15 cellular contexts compared by ENCODE assay signal in genomic region chr6:44667226-44667625, GRCh38.
A peak's percentile ranks its signal among the peaks of the same experiment; 100 is the strongest.
DNase-seq lines count a peak whose midpoint lies in the region; ATAC-seq, FAIRE-seq and TF ChIP-seq lines count a peak whose summit lies in the region.
"Had no signal": no experiment of that assay in that cellular context is flagged by ENCODE, and none has a peak within 500 bp of the region (broad histone marks: within the 10 kb centered on the region; RNA-seq: fewer than 3 reads in every experiment).

No MANE protein-coding gene starts in this region.

- 13% methylated on average over 3 of the region's 3 CpGs for WGBS in SK-N-SH (ENCODE audit: low lambda C conversion rate)
- WGBS in adrenal gland, 4 donors: 62 to 85% (median 73%) methylated on average over 3 of the region's 3 CpGs
- 62 to 82% (median 76%) methylated on average over 3 of the region's 3 CpGs for WGBS in small intestine, 3 donors

- H3K4me1 Mint-ChIP-seq in activated T-helper 1 cell treated with anti-CD3 and anti-CD28 coated beads, Interleukin-12 subunit alpha, Interleukin-12 subunit beta, Interleukin-2, Interleukin-4 antibody, amounts not matched to agents 30 ng/mL and 10 ng/mL and 1 ng/mL, durations not matched to agents 14 hours and 24 hours and 36 hours (ENCODE audit: low read depth): no peaks in the 10 kb centered on the region

- H2AFZ ChIP-seq in SK-N-SH (ENCODE audit: low read depth): no peak overlapping the region

- POLR2A ChIA-PET in SK-N-SH (lab: Yijun Ruan, JAX): no interaction called here

- peaks cover 2% of the 10 kb centered on the region for H3K27me3 Mint-ChIP-seq in activated T-helper 1 cell treated with anti-CD3 and anti-CD28 coated beads, Interleukin-12 subunit alpha, Interleukin-12 subunit beta, Interleukin-2, Interleukin-4 antibody, amounts not matched to agents 30 ng/mL and 10 ng/mL and 1 ng/mL, durations not matched to agents 14 hours and 24 hours and 36 hours (ENCODE audit: insufficient read depth)

- peak overlapping the region; percentile 33; the same call in 1 of the 2 replicates for H3K9ac ChIP-seq in SK-N-SH

- H3K4me3 Mint-ChIP-seq in activated T-helper 1 cell treated with anti-CD3 and anti-CD28 coated beads, Interleukin-12 subunit alpha, Interleukin-12 subunit beta, Interleukin-2, Interleukin-4 antibody, amounts not matched to agents 30 ng/mL and 10 ng/mL and 1 ng/mL, durations not matched to agents 14 hours and 24 hours and 36 hours: no peak overlapping the region

- H3K27ac ChIP-seq in SK-N-SH (ENCODE audit: low read depth in 2 of 2, low read length in 1 of 2): peak overlapping the region; percentile 78 to 86; a peak in 3 of 4 replicates
- no peak overlapping the region for H3K27ac ChIP-seq in adrenal gland
- no peak overlapping the region for H3K27ac ChIP-seq in small intestine (ENCODE audit: low read depth in 1 of 2, low read length in 1 of 2)
- H3K27ac ChIP-seq: neutrophil had no signal

- peak; percentile 64 to 98 for TF ChIP-seq EP300 in SK-N-SH (IDR thresholded peaks at IDR 0.05; ENCODE audit: borderline replicate concordance in 1 of 2, low read depth in 1 of 2, low read length in 1 of 2)

- peaks cover 11% of the 10 kb centered on the region for H3F3A ChIP-seq in SK-N-SH (replicated peaks; ENCODE audit: insufficient read depth)

- no peaks in the 10 kb centered on the region for H4K20me1 ChIP-seq in SK-N-SH (ENCODE audit: insufficient read depth)

- H3K9me3 Mint-ChIP-seq in activated T-helper 1 cell treated with anti-CD3 and anti-CD28 coated beads, Interleukin-12 subunit alpha, Interleukin-12 subunit beta, Interleukin-2, Interleukin-4 antibody, amounts not matched to agents 30 ng/mL and 10 ng/mL and 1 ng/mL, durations not matched to agents 14 hours and 24 hours and 36 hours: no peaks in the 10 kb centered on the region

- H3K79me2 ChIP-seq in SK-N-SH (ENCODE audit: insufficient read depth): no peaks in the 10 kb centered on the region

- H3K4me2 ChIP-seq in SK-N-SH: peak overlapping the region; percentile 60

- H3K27me3 ChIP-seq in SK-N-SH (ENCODE audit: insufficient read depth) (no peaks in the 10 kb centered on the region), adrenal gland (no peaks in the 10 kb centered on the region), small intestine (ENCODE audit: control insufficient read depth in 2 of 2, insufficient read depth in 2 of 2, low read length in 2 of 2) (no peaks in the 10 kb centered on the region)
- H3K27me3 ChIP-seq: neutrophil had no signal

- H3K36me3 Mint-ChIP-seq in activated T-helper 1 cell treated with anti-CD3 and anti-CD28 coated beads, Interleukin-12 subunit alpha, Interleukin-12 subunit beta, Interleukin-2, Interleukin-4 antibody, amounts not matched to agents 30 ng/mL and 10 ng/mL and 1 ng/mL, durations not matched to agents 14 hours and 24 hours and 36 hours (ENCODE audit: low read depth): no peaks in the 10 kb centered on the region

- no peak for TF ChIP-seq RAD21 in SK-N-SH (IDR thresholded peaks at IDR 0.05; ENCODE audit: low read length)

- H3K9me2 ChIP-seq in SK-N-SH: no peaks in the 10 kb centered on the region

- intact Hi-C loops in sciatic nerve (cut with DNase I): no loop called here
- intact Hi-C loops in adrenal gland (cut with DNase I): no loop called here
- intact Hi-C loops in activated T-helper 1 cell treated with anti-CD3 and anti-CD28 coated beads, Interleukin-12 subunit alpha, Interleukin-12 subunit beta, Interleukin-2, Interleukin-4 antibody, amounts not matched to agents 30 ng/mL and 10 ng/mL and 1 ng/mL, durations not matched to agents 14 hours and 24 hours and 36 hours (cut with micrococcal nuclease): no loop called here

- CTCF ChIA-PET in SK-N-SH (lab: Yijun Ruan, JAX): interaction anchor here (6.4 kb wide), 1 partner anchor 13 kb away, joined by 39 read pairs; no protein-coding TSS in a partner anchor

- no peak for TF ChIP-seq POLR2A in adrenal gland (IDR thresholded peaks at IDR 0.05)

- no peak overlapping the region for H3K27ac Mint-ChIP-seq in activated T-helper 1 cell treated with anti-CD3 and anti-CD28 coated beads, Interleukin-12 subunit alpha, Interleukin-12 subunit beta, Interleukin-2, Interleukin-4 antibody, amounts not matched to agents 30 ng/mL and 10 ng/mL and 1 ng/mL, durations not matched to agents 14 hours and 24 hours and 36 hours

- H3K9me3 ChIP-seq in SK-N-SH (no peaks in the 10 kb centered on the region), adrenal gland (replicated peaks in 1 of 3) (no peaks in the 10 kb centered on the region), small intestine (ENCODE audit: control insufficient read depth, low read depth) (no peaks in the 10 kb centered on the region)
- H3K9me3 ChIP-seq: heart right ventricle, neutrophil had no signal

- peaks cover 40 to 57% of the 10 kb centered on the region in 2 experiments for H3K4me1 ChIP-seq in SK-N-SH (ENCODE audit: control insufficient read depth in 1 of 2, insufficient read depth in 2 of 2, low read depth in 1 of 2, low read length in 1 of 2)
- no peaks in the 10 kb centered on the region for H3K4me1 ChIP-seq in adrenal gland (replicated peaks in 1 of 2)
- no peaks in the 10 kb centered on the region for H3K4me1 ChIP-seq in small intestine (ENCODE audit: control insufficient read depth in 2 of 2, insufficient read depth in 1 of 2, low read depth in 1 of 2, low read length in 1 of 2)

- DNase-seq in GM04504 (ENCODE audit: low read depth) (peak; percentile 91), SK-N-SH (no peak), fibroblast of villous mesenchyme (ENCODE audit: low read depth) (peak; percentile 83), sciatic nerve (ENCODE audit: low spot score) (peak; percentile 45), adrenal gland (no peak), SHP77 (lab: John Stamatoyannopoulos, UW) (no peak), small intestine (no peak)
- no peak for DNase-seq in activated T-helper 1 cell treated with anti-CD3 and anti-CD28 coated beads, Interleukin-12 subunit alpha, Interleukin-12 subunit beta, Interleukin-2, Interleukin-4 antibody, amounts not matched to agents 30 ng/mL and 10 ng/mL and 1 ng/mL, durations not matched to agents 14 hours and 24 hours and 36 hours (ENCODE audit: low spot score)
- DNase-seq: amygdala; DND-41; heart right ventricle; MV-4-11; NK-92 treated with Interleukin-12 subunit alpha and Interleukin-12 subunit beta, amount 100 ng/mL, for 24 hours had no signal

- ATAC-seq in sciatic nerve: peak; percentile 73

- no peak for FAIRE-seq in small intestine (lab: Jason Lieb, UNC)
- FAIRE-seq: GM19239 had no signal

- H3K36me3 ChIP-seq in SK-N-SH (replicated peaks in 1 of 2; ENCODE audit: control insufficient read depth in 1 of 2, insufficient read depth in 2 of 2, low read length in 1 of 2) (no peaks in the 10 kb centered on the region), adrenal gland (replicated peaks in 1 of 2) (no peaks in the 10 kb centered on the region), small intestine (ENCODE audit: control insufficient read depth in 2 of 2, insufficient read depth in 2 of 2, low read length in 2 of 2) (no peaks in the 10 kb centered on the region)
- H3K36me3 ChIP-seq: heart right ventricle, neutrophil had no signal

- TF ChIP-seq CTCF in SK-N-SH (IDR thresholded peaks at IDR 0.05) (no peak), fibroblast of villous mesenchyme (IDR thresholded peaks at IDR 0.05; ENCODE audit: insufficient read depth, low read depth, low read length) (no peak), adrenal gland (IDR thresholded peaks at IDR 0.05) (no peak)

- H3K4me3 ChIP-seq in SK-N-SH (ENCODE audit: low read depth in 2 of 2, low read length in 1 of 2) (no peak overlapping the region), fibroblast of villous mesenchyme (ENCODE audit: low read depth, low read length) (no peak overlapping the region), adrenal gland (no peak overlapping the region), small intestine (ENCODE audit: low read depth in 1 of 2, low read length in 2 of 2) (no peak overlapping the region)
- H3K4me3 ChIP-seq: heart right ventricle had no signal

TF ChIP-seq in SK-N-SH, 30 proteins besides CTCF, POLR2A, EP300 and RAD21 (continues in another document):
- TF ChIP-seq SIN3A (IDR thresholded peaks at IDR 0.05; ENCODE audit: borderline replicate concordance, low read depth, low read length) (peak; percentile 81; the same call in 1 of the 2 replicates), USF2 (IDR thresholded peaks at IDR 0.05; ENCODE audit: borderline replicate concordance, low read depth, low read length) (no peak), MXI1 (IDR thresholded peaks at IDR 0.05; ENCODE audit: low read depth, low read length) (no peak), TEAD4 (IDR thresholded peaks at IDR 0.05; ENCODE audit: borderline replicate concordance, insufficient read depth) (peak; percentile 99), REST (IDR thresholded peaks at IDR 0.05; ENCODE audit: low read depth, low read length) (peak; percentile 47; the same call in 1 of the 2 replicates)

Comparison
In these comparisons a context has a peak if more than half of its experiments do, and no peak if none do; other contexts are left out.
1. DNase-seq: peak in GM04504 (single experiment), fibroblast of villous mesenchyme (single experiment) and sciatic nerve (single experiment); none in SK-N-SH (single experiment), adrenal gland (0 of 7), SHP77 (0 of 2), activated T-helper 1 cell treated with anti-CD3 and anti-CD28 coated beads, Interleukin-12 subunit alpha, Interleukin-12 subunit beta, Interleukin-2, Interleukin-4 antibody, amounts not matched to agents 30 ng/mL and 10 ng/mL and 1 ng/mL, durations not matched to agents 14 hours and 24 hours and 36 hours (single experiment) and small intestine (single experiment).
2. H3K27ac ChIP-seq: peak in SK-N-SH (2 of 2); none in adrenal gland (0 of 5) and small intestine (0 of 2).